In the genomic region with DNA sequence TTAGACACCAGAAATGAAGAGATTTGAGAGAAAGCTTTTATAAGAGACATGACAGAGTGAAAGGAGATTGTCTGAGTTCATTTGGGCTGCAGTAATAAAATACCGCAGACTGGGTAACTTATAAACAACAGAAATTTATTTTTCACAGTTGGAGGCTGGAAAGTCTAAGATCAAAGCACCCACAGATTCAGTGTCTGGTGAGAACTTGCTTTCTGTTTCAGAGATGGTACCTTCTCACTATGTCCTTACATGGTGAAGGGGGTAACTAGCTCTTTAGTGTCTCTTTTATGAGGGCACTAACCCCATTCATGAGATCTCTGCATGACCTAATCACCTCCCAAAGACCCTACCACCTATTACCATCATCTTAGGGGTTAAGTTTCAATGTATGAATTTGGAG, we compare ENCODE assay signal across 1 cellular context.
TF ChIP-seq lines count a peak whose summit lies in the region.

No MANE protein-coding gene starts in this region.

TF ChIP-seq in WTC11, 78 proteins besides CTCF, POLR2A, EP300 and RAD21 (continued from another document):
- TF ChIP-seq, protein P1, sequence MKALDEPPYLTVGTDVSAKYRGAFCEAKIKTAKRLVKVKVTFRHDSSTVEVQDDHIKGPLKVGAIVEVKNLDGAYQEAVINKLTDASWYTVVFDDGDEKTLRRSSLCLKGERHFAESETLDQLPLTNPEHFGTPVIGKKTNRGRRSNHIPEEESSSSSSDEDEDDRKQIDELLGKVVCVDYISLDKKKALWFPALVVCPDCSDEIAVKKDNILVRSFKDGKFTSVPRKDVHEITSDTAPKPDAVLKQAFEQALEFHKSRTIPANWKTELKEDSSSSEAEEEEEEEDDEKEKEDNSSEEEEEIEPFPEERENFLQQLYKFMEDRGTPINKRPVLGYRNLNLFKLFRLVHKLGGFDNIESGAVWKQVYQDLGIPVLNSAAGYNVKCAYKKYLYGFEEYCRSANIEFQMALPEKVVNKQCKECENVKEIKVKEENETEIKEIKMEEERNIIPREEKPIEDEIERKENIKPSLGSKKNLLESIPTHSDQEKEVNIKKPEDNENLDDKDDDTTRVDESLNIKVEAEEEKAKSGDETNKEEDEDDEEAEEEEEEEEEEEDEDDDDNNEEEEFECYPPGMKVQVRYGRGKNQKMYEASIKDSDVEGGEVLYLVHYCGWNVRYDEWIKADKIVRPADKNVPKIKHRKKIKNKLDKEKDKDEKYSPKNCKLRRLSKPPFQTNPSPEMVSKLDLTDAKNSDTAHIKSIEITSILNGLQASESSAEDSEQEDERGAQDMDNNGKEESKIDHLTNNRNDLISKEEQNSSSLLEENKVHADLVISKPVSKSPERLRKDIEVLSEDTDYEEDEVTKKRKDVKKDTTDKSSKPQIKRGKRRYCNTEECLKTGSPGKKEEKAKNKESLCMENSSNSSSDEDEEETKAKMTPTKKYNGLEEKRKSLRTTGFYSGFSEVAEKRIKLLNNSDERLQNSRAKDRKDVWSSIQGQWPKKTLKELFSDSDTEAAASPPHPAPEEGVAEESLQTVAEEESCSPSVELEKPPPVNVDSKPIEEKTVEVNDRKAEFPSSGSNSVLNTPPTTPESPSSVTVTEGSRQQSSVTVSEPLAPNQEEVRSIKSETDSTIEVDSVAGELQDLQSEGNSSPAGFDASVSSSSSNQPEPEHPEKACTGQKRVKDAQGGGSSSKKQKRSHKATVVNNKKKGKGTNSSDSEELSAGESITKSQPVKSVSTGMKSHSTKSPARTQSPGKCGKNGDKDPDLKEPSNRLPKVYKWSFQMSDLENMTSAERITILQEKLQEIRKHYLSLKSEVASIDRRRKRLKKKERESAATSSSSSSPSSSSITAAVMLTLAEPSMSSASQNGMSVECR (CRISPR knock-in tag; IDR thresholded peaks at IDR 0.05; ENCODE audit: borderline replicate concordance): no peak
- TF ChIP-seq ZBTB21 (CRISPR knock-in tag; IDR thresholded peaks at IDR 0.05; ENCODE audit: borderline replicate concordance) (no peak), SMAD4 (CRISPR knock-in tag; IDR thresholded peaks at IDR 0.05) (no peak), IRF2 (CRISPR knock-in tag; IDR thresholded peaks at IDR 0.05; ENCODE audit: borderline replicate concordance, low read depth) (no peak), GRHL2 (CRISPR knock-in tag; IDR thresholded peaks at IDR 0.05; ENCODE audit: insufficient replicate concordance, severe bottlenecking) (no peak), MXD4 (CRISPR knock-in tag; IDR thresholded peaks at IDR 0.05; ENCODE audit: borderline replicate concordance) (no peak), MYBL2 (CRISPR knock-in tag; IDR thresholded peaks at IDR 0.05) (no peak), ZNF396 (CRISPR knock-in tag; IDR thresholded peaks at IDR 0.05; ENCODE audit: borderline replicate concordance) (no peak), ZNF121 (CRISPR knock-in tag; IDR thresholded peaks at IDR 0.05) (no peak), NR2C2 (CRISPR knock-in tag; IDR thresholded peaks at IDR 0.05) (no peak)
- TF ChIP-seq, protein P2, sequence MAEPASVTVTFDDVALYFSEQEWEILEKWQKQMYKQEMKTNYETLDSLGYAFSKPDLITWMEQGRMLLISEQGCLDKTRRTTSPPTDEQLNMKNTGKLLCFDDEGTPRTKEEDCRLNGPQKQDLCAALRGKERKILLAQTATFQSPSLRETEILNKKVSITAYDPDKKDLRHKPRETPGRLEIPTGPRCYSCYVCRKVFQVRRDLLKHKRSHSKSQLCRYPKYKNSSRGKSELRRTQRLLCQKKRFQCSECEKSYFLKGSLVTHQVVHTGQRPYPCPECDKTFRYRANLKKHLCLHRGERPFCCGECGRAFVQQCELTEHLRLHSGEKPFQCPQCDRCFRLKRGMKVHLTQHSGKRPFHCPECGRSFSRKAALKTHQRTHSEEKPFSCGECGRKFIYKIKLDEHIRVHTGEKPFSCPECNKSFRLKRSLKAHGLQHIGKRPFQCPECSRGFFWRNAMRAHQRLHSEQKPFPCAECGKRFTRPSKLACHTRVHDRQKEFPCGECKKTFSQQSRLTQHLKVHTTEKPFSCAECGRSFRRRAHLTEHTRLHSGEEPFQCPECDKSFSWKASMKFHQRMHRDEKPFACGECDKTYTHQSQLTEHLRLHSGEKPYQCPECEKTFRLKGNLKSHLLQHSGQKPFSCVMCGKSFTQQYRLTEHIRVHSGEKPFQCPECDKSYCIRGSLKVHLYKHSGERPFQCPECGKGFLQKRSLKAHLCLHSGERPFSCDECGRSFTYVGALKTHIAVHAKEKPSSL (CRISPR knock-in tag; conservative IDR thresholded peaks at IDR 0.05): no peak
- TF ChIP-seq, protein P3, sequence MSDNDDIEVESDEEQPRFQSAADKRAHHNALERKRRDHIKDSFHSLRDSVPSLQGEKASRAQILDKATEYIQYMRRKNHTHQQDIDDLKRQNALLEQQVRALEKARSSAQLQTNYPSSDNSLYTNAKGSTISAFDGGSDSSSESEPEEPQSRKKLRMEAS (CRISPR knock-in tag; IDR thresholded peaks at IDR 0.05): no peak
- TF ChIP-seq, protein P4, sequence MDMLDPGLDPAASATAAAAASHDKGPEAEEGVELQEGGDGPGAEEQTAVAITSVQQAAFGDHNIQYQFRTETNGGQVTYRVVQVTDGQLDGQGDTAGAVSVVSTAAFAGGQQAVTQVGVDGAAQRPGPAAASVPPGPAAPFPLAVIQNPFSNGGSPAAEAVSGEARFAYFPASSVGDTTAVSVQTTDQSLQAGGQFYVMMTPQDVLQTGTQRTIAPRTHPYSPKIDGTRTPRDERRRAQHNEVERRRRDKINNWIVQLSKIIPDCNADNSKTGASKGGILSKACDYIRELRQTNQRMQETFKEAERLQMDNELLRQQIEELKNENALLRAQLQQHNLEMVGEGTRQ (CRISPR knock-in tag; IDR thresholded peaks at IDR 0.05): no peak
- TF ChIP-seq, protein P5, sequence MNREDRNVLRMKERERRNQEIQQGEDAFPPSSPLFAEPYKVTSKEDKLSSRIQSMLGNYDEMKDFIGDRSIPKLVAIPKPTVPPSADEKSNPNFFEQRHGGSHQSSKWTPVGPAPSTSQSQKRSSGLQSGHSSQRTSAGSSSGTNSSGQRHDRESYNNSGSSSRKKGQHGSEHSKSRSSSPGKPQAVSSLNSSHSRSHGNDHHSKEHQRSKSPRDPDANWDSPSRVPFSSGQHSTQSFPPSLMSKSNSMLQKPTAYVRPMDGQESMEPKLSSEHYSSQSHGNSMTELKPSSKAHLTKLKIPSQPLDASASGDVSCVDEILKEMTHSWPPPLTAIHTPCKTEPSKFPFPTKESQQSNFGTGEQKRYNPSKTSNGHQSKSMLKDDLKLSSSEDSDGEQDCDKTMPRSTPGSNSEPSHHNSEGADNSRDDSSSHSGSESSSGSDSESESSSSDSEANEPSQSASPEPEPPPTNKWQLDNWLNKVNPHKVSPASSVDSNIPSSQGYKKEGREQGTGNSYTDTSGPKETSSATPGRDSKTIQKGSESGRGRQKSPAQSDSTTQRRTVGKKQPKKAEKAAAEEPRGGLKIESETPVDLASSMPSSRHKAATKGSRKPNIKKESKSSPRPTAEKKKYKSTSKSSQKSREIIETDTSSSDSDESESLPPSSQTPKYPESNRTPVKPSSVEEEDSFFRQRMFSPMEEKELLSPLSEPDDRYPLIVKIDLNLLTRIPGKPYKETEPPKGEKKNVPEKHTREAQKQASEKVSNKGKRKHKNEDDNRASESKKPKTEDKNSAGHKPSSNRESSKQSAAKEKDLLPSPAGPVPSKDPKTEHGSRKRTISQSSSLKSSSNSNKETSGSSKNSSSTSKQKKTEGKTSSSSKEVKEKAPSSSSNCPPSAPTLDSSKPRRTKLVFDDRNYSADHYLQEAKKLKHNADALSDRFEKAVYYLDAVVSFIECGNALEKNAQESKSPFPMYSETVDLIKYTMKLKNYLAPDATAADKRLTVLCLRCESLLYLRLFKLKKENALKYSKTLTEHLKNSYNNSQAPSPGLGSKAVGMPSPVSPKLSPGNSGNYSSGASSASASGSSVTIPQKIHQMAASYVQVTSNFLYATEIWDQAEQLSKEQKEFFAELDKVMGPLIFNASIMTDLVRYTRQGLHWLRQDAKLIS (CRISPR knock-in tag; IDR thresholded peaks at IDR 0.05; ENCODE audit: borderline replicate concordance): no peak
- TF ChIP-seq, protein P6, sequence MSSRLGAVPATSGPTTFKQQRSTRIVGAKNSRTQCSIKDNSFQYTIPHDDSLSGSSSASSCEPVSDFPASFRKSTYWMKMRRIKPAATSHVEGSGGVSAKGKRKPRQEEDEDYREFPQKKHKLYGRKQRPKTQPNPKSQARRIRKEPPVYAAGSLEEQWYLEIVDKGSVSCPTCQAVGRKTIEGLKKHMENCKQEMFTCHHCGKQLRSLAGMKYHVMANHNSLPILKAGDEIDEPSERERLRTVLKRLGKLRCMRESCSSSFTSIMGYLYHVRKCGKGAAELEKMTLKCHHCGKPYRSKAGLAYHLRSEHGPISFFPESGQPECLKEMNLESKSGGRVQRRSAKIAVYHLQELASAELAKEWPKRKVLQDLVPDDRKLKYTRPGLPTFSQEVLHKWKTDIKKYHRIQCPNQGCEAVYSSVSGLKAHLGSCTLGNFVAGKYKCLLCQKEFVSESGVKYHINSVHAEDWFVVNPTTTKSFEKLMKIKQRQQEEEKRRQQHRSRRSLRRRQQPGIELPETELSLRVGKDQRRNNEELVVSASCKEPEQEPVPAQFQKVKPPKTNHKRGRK (CRISPR knock-in tag; IDR thresholded peaks at IDR 0.05; ENCODE audit: borderline replicate concordance): no peak
- TF ChIP-seq, protein P7, sequence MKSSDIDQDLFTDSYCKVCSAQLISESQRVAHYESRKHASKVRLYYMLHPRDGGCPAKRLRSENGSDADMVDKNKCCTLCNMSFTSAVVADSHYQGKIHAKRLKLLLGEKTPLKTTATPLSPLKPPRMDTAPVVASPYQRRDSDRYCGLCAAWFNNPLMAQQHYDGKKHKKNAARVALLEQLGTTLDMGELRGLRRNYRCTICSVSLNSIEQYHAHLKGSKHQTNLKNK (CRISPR knock-in tag; IDR thresholded peaks at IDR 0.05): no peak
- TF ChIP-seq, protein P8, sequence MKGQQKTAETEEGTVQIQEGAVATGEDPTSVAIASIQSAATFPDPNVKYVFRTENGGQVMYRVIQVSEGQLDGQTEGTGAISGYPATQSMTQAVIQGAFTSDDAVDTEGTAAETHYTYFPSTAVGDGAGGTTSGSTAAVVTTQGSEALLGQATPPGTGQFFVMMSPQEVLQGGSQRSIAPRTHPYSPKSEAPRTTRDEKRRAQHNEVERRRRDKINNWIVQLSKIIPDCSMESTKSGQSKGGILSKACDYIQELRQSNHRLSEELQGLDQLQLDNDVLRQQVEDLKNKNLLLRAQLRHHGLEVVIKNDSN (CRISPR knock-in tag; IDR thresholded peaks at IDR 0.05): no peak
- TF ChIP-seq, protein P9, sequence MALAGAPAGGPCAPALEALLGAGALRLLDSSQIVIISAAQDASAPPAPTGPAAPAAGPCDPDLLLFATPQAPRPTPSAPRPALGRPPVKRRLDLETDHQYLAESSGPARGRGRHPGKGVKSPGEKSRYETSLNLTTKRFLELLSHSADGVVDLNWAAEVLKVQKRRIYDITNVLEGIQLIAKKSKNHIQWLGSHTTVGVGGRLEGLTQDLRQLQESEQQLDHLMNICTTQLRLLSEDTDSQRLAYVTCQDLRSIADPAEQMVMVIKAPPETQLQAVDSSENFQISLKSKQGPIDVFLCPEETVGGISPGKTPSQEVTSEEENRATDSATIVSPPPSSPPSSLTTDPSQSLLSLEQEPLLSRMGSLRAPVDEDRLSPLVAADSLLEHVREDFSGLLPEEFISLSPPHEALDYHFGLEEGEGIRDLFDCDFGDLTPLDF (CRISPR knock-in tag; IDR thresholded peaks at IDR 0.05): no peak
